Comparison of ENCODE assay signal across 1 cellular context in genomic region chr6:17630511-17631073, GRCh38.
TF ChIP-seq lines count a peak whose summit lies in the region.

No MANE protein-coding gene starts in this region.

TF ChIP-seq in SK-N-SH, 30 proteins besides CTCF, POLR2A, EP300 and RAD21 (continued from another document):
- TF ChIP-seq SMC3 (IDR thresholded peaks at IDR 0.05; ENCODE audit: low read depth, low read length) (no peak), SIN3A (IDR thresholded peaks at IDR 0.05; ENCODE audit: borderline replicate concordance, low read depth, low read length) (no peak), RFX5 (IDR thresholded peaks at IDR 0.05; ENCODE audit: low read length) (no peak)
